Comparison of ENCODE assay signal across 8 cellular contexts in the genomic region with DNA sequence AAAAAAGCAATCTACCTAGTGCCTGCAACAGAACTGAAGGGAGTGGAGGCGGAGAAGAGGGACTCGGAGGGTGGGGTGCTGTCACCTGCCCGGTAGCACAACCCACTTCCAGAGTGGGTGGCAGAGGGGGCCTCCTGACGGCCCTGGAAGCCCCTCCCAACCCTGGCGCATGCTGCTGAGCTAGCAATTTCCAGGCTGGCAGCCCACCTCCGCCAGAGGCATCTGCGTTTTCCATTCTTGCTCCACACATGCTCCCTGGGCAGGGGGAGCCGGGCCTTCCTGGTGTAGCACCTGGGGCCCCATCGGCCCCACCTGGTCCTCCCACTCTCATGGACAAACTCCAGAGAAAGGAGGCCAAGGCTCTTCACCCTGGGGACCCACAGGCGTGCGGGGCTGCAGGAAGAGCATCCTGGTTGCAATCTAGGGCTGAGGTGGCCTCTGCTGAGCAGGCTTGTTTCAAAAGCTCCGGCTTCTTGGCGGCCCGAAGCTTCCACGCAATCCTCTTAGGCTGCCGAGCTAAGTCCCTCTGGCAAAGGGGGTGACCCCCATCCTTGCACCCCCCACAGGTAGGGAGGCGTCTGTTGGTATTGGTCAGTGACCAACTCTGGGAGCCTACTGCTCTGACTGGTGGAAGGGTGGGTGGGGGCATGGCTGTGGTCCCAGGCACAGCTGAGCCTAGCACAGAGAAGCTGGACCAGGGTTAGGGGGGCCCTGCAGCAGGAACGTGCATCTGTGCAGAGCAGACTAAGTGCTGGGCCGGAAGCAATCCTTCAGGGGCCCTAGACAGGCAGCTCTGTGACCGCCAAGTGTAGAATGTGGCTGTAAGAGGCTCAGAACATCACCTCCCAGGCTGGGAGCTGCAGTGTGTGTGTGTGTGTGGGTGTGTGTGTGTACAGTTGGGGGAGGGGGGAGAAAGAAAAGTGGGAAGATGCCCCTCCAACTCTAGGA. TPM values are rescaled to one million over a fixed set of nuclear protein-coding genes. Genes with fewer than 3 reads are reported as not detected.
DNase-seq lines count a peak whose midpoint lies in the region; ATAC-seq, FAIRE-seq and TF ChIP-seq lines count a peak whose summit lies in the region.

No MANE protein-coding gene starts in this region.

- H3K4me3 Mint-ChIP-seq in T-helper 17 cell, result peak overlapping the region; percentile 93
- peak overlapping the region; percentile 85 for H3K4me3 Mint-ChIP-seq in natural killer cell treated with Interleukin-12 subunit alpha and Interleukin-12 subunit beta and Interleukin-15 and Interleukin-18, amount 100 ng/mL, for 72 hours

- peaks cover 0 to 15% (median 7%) of the 10 kb centered on the region in 4 donors for H3K36me3 ChIP-seq in esophagus muscularis mucosa

- no peaks in the 10 kb centered on the region for H3K27me3 ChIP-seq in esophagus muscularis mucosa

- intact Hi-C loops in esophagus muscularis mucosa (cut with DNase I), result no loop called here

- peaks cover 37 to 84% (median 61%) of the 10 kb centered on the region in 4 donors for H3K4me1 ChIP-seq in esophagus muscularis mucosa

- H3K4me1 Mint-ChIP-seq in T-helper 17 cell, result peaks cover 36% of the 10 kb centered on the region
- H3K4me1 Mint-ChIP-seq in natural killer cell treated with Interleukin-12 subunit alpha and Interleukin-12 subunit beta and Interleukin-15 and Interleukin-18, amount 100 ng/mL, for 72 hours (ENCODE audit: low read depth in 2 of 2), result peaks cover 23 to 44% of the 10 kb centered on the region in 2 donors

- no peaks in the 10 kb centered on the region for H3K27me3 Mint-ChIP-seq in T-helper 17 cell
- peaks cover 0 to 2% of the 10 kb centered on the region in 2 donors for H3K27me3 Mint-ChIP-seq in natural killer cell treated with Interleukin-12 subunit alpha and Interleukin-12 subunit beta and Interleukin-15 and Interleukin-18, amount 100 ng/mL, for 72 hours

- H3K9me3 ChIP-seq in T-helper 17 cell (ENCODE audit: control insufficient read depth, low read length, poor library complexity, severe bottlenecking), result no peaks in the 10 kb centered on the region
- H3K9me3 ChIP-seq in esophagus muscularis mucosa, result no peaks in the 10 kb centered on the region

- ATAC-seq in T-helper 17 cell (no peak), HG02678 (IDR thresholded peaks at IDR 0.05; ENCODE audit: unreplicated experiment) (no peak)
- ATAC-seq in natural killer cell treated with Interleukin-12 subunit alpha and Interleukin-12 subunit beta and Interleukin-15 and Interleukin-18, amount 100 ng/mL, for 72 hours, result no peak

- no peak for TF ChIP-seq POLR2A in GM12892 (IDR thresholded peaks at IDR 0.05; ENCODE audit: low read depth, low read length)
- no peak for TF ChIP-seq POLR2A in esophagus muscularis mucosa (IDR thresholded peaks at IDR 0.05; ENCODE audit: low read depth)

- peak overlapping the region; percentile 66 to 89 (median 79) for H3K4me3 ChIP-seq in esophagus muscularis mucosa

- no peak for TF ChIP-seq EP300 in esophagus muscularis mucosa (IDR thresholded peaks at IDR 0.05)

- H3K9me3 Mint-ChIP-seq in natural killer cell treated with Interleukin-12 subunit alpha and Interleukin-12 subunit beta and Interleukin-15 and Interleukin-18, amount 100 ng/mL, for 72 hours, result no peaks in the 10 kb centered on the region

- no peak overlapping the region for H3K27ac Mint-ChIP-seq in T-helper 17 cell
- H3K27ac Mint-ChIP-seq in natural killer cell treated with Interleukin-12 subunit alpha and Interleukin-12 subunit beta and Interleukin-15 and Interleukin-18, amount 100 ng/mL, for 72 hours, result peak overlapping the region in 1 of 2 donors; percentile 53

- no peak for FAIRE-seq in GM12892 (lab: Jason Lieb, UNC)

- DNase-seq in GM12892 (ENCODE audit: insufficient read length), result peak; percentile 22
- peak in 2 of 3 donors; percentile 3 to 6 for DNase-seq in T-helper 17 cell
- DNase-seq in esophagus muscularis mucosa (ENCODE audit: extremely low spot score), result peak; percentile 89
- peak; percentile 52 for DNase-seq in natural killer cell treated with Interleukin-12 subunit alpha and Interleukin-12 subunit beta and Interleukin-15 and Interleukin-18, amount 100 ng/mL, for 72 hours (ENCODE audit: low spot score)
- no peak for DNase-seq in NAMALWA (ENCODE audit: low spot score)
- no peak for DNase-seq in NK-92 (lab: John Stamatoyannopoulos, UW; ENCODE audit: unreplicated experiment)
- DNase-seq in GM19240 (ENCODE audit: insufficient read length, low spot score), result no peak

- 72% methylated on average over 7 of the region's 20 CpGs for WGBS in esophagus muscularis mucosa

- no peak overlapping the region for H3K27ac ChIP-seq in esophagus muscularis mucosa (replicated peaks in 1 of 4)

- no peaks in the 10 kb centered on the region for H3K36me3 Mint-ChIP-seq in T-helper 17 cell (ENCODE audit: low read depth)
- H3K36me3 Mint-ChIP-seq in natural killer cell treated with Interleukin-12 subunit alpha and Interleukin-12 subunit beta and Interleukin-15 and Interleukin-18, amount 100 ng/mL, for 72 hours, result no peaks in the 10 kb centered on the region

- TF ChIP-seq CTCF in esophagus muscularis mucosa (IDR thresholded peaks at IDR 0.05), result no peak

RNA-seq across cellular contexts. Expression of a gene that starts 2.6 kb away (rescaled TPM):
- 3.3 TPM for polyA plus RNA-seq in GM12892 (2012; ENCODE audit: missing spikeins)
- total RNA-seq in T-helper 17 cell (10 to 100 TPM; 12.5 to 12.9 TPM), esophagus muscularis mucosa (10 to 100 TPM; 17.4 to 62.2 (median 38.5) TPM)
- 10 to 100 TPM; 17.5 to 25.5 TPM for total RNA-seq in natural killer cell treated with Interleukin-12 subunit alpha and Interleukin-12 subunit beta and Interleukin-15 and Interleukin-18, amount 100 ng/mL, for 72 hours

Comparison
In these comparisons a context has a peak if more than half of its experiments do, and no peak if none do; other contexts are left out.
1. DNase-seq: peak in GM12892 (single experiment), T-helper 17 cell (2 of 3), esophagus muscularis mucosa (single experiment) and natural killer cell treated with Interleukin-12 subunit alpha and Interleukin-12 subunit beta and Interleukin-15 and Interleukin-18, amount 100 ng/mL, for 72 hours (single experiment); none in NAMALWA (single experiment), NK-92 (single experiment) and GM19240 (single experiment).